Comparison of ENCODE assay signal across 10 cellular contexts in genomic region chr11:350055-350722, GRCh38. TPM values are rescaled to one million over a fixed set of nuclear protein-coding genes. Genes with fewer than 3 reads are reported as not detected.
DNase-seq lines count a peak whose midpoint lies in the region; ATAC-seq and TF ChIP-seq lines count a peak whose summit lies in the region.
"Not testable (repeated sequence)": the region's sequence is repeated elsewhere in the genome, so short reads cannot be mapped to it uniquely, and the experiment has no call there.
"Had no signal": no experiment of that assay in that cellular context is flagged by ENCODE, and none has a peak within 500 bp of the region (broad histone marks: within the 10 kb centered on the region; RNA-seq: fewer than 3 reads in every experiment).

No MANE protein-coding gene starts in this region.

- H3K9me3 ChIP-seq in BLaER1; SK-N-MC (ENCODE audit: low read depth, low read length); smooth muscle cell (replicated peaks; ENCODE audit: low read depth): not testable (repeated sequence)

- H3K4me3 ChIP-seq in BLaER1; KMS-11 (IDR thresholded peaks at IDR 0.05; ENCODE audit: insufficient read depth, low read depth, low read length); SK-N-MC; smooth muscle cell: not testable (repeated sequence)

- POLR2A ChIA-PET in activated naive CD8-positive, alpha-beta T cell treated with anti-CD3 and anti-CD28 coated beads, Interleukin-2, amount 10 ng/mL, durations not matched to agents 7 days and 5 days (lab: Charles Lee) = interaction anchor here (1.4 kb wide), 1 partner anchor 10 kb away, joined by 5 read pairs; no protein-coding TSS in a partner anchor
- POLR2A ChIA-PET in naive thymus-derived CD8-positive, alpha-beta T cell (lab: Charles Lee) = not testable (repeated sequence)

- H3K4me1 ChIP-seq in BLaER1 = peaks cover 67% of the 10 kb centered on the region
- peaks cover 14% of the 10 kb centered on the region for H3K4me1 ChIP-seq in KMS-11 (ENCODE audit: low read depth, poor library complexity, severe bottlenecking)
- peaks cover 16% of the 10 kb centered on the region for H3K4me1 ChIP-seq in foreskin keratinocyte
- peaks cover 25% of the 10 kb centered on the region for H3K4me1 ChIP-seq in smooth muscle cell (ENCODE audit: low read depth)

- not testable (repeated sequence) for H3K79me2 ChIP-seq in KMS-11 (ENCODE audit: insufficient read depth, low read depth); smooth muscle cell (ENCODE audit: low read depth)

- H3K27ac Mint-ChIP-seq in activated naive CD8-positive, alpha-beta T cell treated with anti-CD3 and anti-CD28 coated beads, Interleukin-2, amount 10 ng/mL, durations not matched to agents 7 days and 5 days = peak overlapping the region; percentile 88
- H3K27ac Mint-ChIP-seq in naive thymus-derived CD8-positive, alpha-beta T cell = peak overlapping the region; percentile 11 to 91 (median 72)

- H3F3A ChIP-seq in smooth muscle cell (ENCODE audit: low read depth) = peaks cover 23% of the 10 kb centered on the region

- H3K4me1 Mint-ChIP-seq in activated naive CD8-positive, alpha-beta T cell treated with anti-CD3 and anti-CD28 coated beads, Interleukin-2, amount 10 ng/mL, durations not matched to agents 7 days and 5 days = peaks cover 37% of the 10 kb centered on the region
- peaks cover 24 to 54% (median 49%) of the 10 kb centered on the region in 4 donors for H3K4me1 Mint-ChIP-seq in naive thymus-derived CD8-positive, alpha-beta T cell

- not testable (repeated sequence) for H3K27me3 Mint-ChIP-seq in activated naive CD8-positive, alpha-beta T cell treated with anti-CD3 and anti-CD28 coated beads, Interleukin-2, amount 10 ng/mL, durations not matched to agents 7 days and 5 days; naive thymus-derived CD8-positive, alpha-beta T cell

- H3K4me2 ChIP-seq in BLaER1 (peak overlapping the region; percentile 67), KMS-11 (peak overlapping the region; percentile 79), smooth muscle cell (peak overlapping the region; percentile 71)

- not testable (repeated sequence) for H3K36me3 ChIP-seq in BLaER1; KMS-11 (ENCODE audit: insufficient read depth); SK-N-MC (ENCODE audit: insufficient read depth, low read length); smooth muscle cell (ENCODE audit: low read depth)

- H3K27me3 ChIP-seq in BLaER1; foreskin keratinocyte; smooth muscle cell (ENCODE audit: low read depth): not testable (repeated sequence)
- peaks cover 63% of the 10 kb centered on the region for H3K27me3 ChIP-seq in KMS-11 (ENCODE audit: insufficient read depth, low read depth)

- H2AFZ ChIP-seq in KMS-11 (ENCODE audit: low read depth) (peak overlapping the region; percentile 33; the same call in 1 of the 2 replicates), smooth muscle cell (ENCODE audit: low read depth) (peak overlapping the region; percentile 84)

- H3K4me3 Mint-ChIP-seq in activated naive CD8-positive, alpha-beta T cell treated with anti-CD3 and anti-CD28 coated beads, Interleukin-2, amount 10 ng/mL, durations not matched to agents 7 days and 5 days = peak overlapping the region; percentile 75
- H3K4me3 Mint-ChIP-seq in naive thymus-derived CD8-positive, alpha-beta T cell = peak overlapping the region in 5 of 10 donors; percentile 23 to 78 (median 43)

- peak; percentile 10 for ATAC-seq in GM19463 (IDR thresholded peaks at IDR 0.05; ENCODE audit: unreplicated experiment)
- not testable (repeated sequence) for ATAC-seq in activated naive CD8-positive, alpha-beta T cell treated with anti-CD3 and anti-CD28 coated beads, Interleukin-2, amount 10 ng/mL, durations not matched to agents 7 days and 5 days (ENCODE audit: low read depth); foreskin keratinocyte; naive thymus-derived CD8-positive, alpha-beta T cell

- H3K27ac ChIP-seq in BLaER1 (peak overlapping the region; percentile 54), SK-N-MC (0 out of 2 replicates have a peak overlapping the region, but pooled peaks have one; percentile 50), foreskin keratinocyte (peak overlapping the region; percentile 24)
- H3K27ac ChIP-seq in KMS-11; smooth muscle cell (ENCODE audit: low read depth): not testable (repeated sequence)

- not testable (repeated sequence) for H3K36me3 Mint-ChIP-seq in activated naive CD8-positive, alpha-beta T cell treated with anti-CD3 and anti-CD28 coated beads, Interleukin-2, amount 10 ng/mL, durations not matched to agents 7 days and 5 days; naive thymus-derived CD8-positive, alpha-beta T cell

- TF ChIP-seq CTCF in KMS-11 (conservative IDR thresholded peaks at IDR 0.05; ENCODE audit: low read depth, low read length); foreskin keratinocyte (conservative IDR thresholded peaks at IDR 0.05); smooth muscle cell (IDR thresholded peaks at IDR 0.05; ENCODE audit: borderline replicate concordance, insufficient read depth, poor library complexity, severe bottlenecking): not testable (repeated sequence)

- H3K9me3 Mint-ChIP-seq in activated naive CD8-positive, alpha-beta T cell treated with anti-CD3 and anti-CD28 coated beads, Interleukin-2, amount 10 ng/mL, durations not matched to agents 7 days and 5 days; naive thymus-derived CD8-positive, alpha-beta T cell: not testable (repeated sequence)

- 71% methylated on average over 16 of the region's 16 CpGs for WGBS in smooth muscle cell (ENCODE audit: low lambda C conversion rate)

- H3K9ac ChIP-seq in BLaER1 = peak overlapping the region; percentile 39; the same call in 1 of the 2 replicates
- H3K9ac ChIP-seq in KMS-11; SK-N-MC (ENCODE audit: insufficient read length); smooth muscle cell (ENCODE audit: low read depth): not testable (repeated sequence)

- not testable (repeated sequence) for DNase-seq in SK-N-MC (ENCODE audit: low read depth, low spot score); activated naive CD8-positive, alpha-beta T cell treated with anti-CD3 and anti-CD28 coated beads, Interleukin-2, amount 10 ng/mL, durations not matched to agents 7 days and 5 days; foreskin keratinocyte; naive thymus-derived CD8-positive, alpha-beta T cell; smooth muscle cell (lab: John Stamatoyannopoulos, UW; ENCODE audit: unreplicated experiment)

- H4K20me1 ChIP-seq in BLaER1; KMS-11 (ENCODE audit: insufficient read depth); smooth muscle cell (ENCODE audit: low read depth): not testable (repeated sequence)

RNA-seq across cellular contexts. Expression of gene B4GALNT4, which starts 19.1 kb away (rescaled TPM):
- total RNA-seq in activated naive CD8-positive, alpha-beta T cell treated with anti-CD3 and anti-CD28 coated beads, Interleukin-2, amount 10 ng/mL, durations not matched to agents 7 days and 5 days = 1 to 10 TPM; 1.1 TPM
- 12.7 and 28.4 TPM in 2 replicates for total RNA-seq in foreskin keratinocyte
- polyA plus RNA-seq in foreskin keratinocyte = 13.6 and 37.2 TPM in 2 replicates
- under 1 TPM; 0.16 to 0.39 TPM for total RNA-seq in naive thymus-derived CD8-positive, alpha-beta T cell
- polyA plus RNA-seq in naive thymus-derived CD8-positive, alpha-beta T cell = 1 to 10 TPM in 1 of 3 donors, not detected in 2; 1.3 TPM
- 21.9 and 48.8 TPM in 2 replicates for total RNA-seq in smooth muscle cell
- 44.9 and 45.8 TPM in 2 replicates for polyA plus RNA-seq in smooth muscle cell

RNA-seq across cellular contexts. Expression of gene IFITM3, which starts 29.5 kb away (rescaled TPM):
- total RNA-seq in activated naive CD8-positive, alpha-beta T cell treated with anti-CD3 and anti-CD28 coated beads, Interleukin-2, amount 10 ng/mL, durations not matched to agents 7 days and 5 days = 100 to 1,000 TPM; 258 to 267 TPM
- total RNA-seq in foreskin keratinocyte (934 and 1,022 TPM in 2 replicates), smooth muscle cell (392 and 393 TPM in 2 replicates)
- polyA plus RNA-seq in foreskin keratinocyte (1,963 and 2,381 TPM in 2 replicates), smooth muscle cell (3,295 and 4,132 TPM in 2 replicates)
- 10 to 100 TPM; 11.3 to 11.9 TPM for total RNA-seq in naive thymus-derived CD8-positive, alpha-beta T cell
- 100 to 1,000 TPM in 2 of 3 donors, 10 to 100 TPM in 1; 45.1 to 202 (median 196) TPM for polyA plus RNA-seq in naive thymus-derived CD8-positive, alpha-beta T cell

RNA-seq across cellular contexts. Expression of gene IFITM1, which starts 36.3 kb away (rescaled TPM):
- total RNA-seq in activated naive CD8-positive, alpha-beta T cell treated with anti-CD3 and anti-CD28 coated beads, Interleukin-2, amount 10 ng/mL, durations not matched to agents 7 days and 5 days = 1,000 to 10,000 TPM; 1,182 to 1,374 TPM
- total RNA-seq in foreskin keratinocyte = 399 and 491 TPM in 2 replicates
- 615 and 795 TPM in 2 replicates for polyA plus RNA-seq in foreskin keratinocyte
- total RNA-seq in naive thymus-derived CD8-positive, alpha-beta T cell = 10 to 100 TPM; 90.0 to 91.0 TPM
- 1,000 to 10,000 TPM; 1,833 to 2,198 (median 2,135) TPM for polyA plus RNA-seq in naive thymus-derived CD8-positive, alpha-beta T cell
- total RNA-seq in smooth muscle cell = 355 TPM in 2 replicates
- polyA plus RNA-seq in smooth muscle cell = 599 and 726 TPM in 2 replicates

RNA-seq across cellular contexts. Expression of gene IFITM2, which starts 42.6 kb away (rescaled TPM):
- total RNA-seq in activated naive CD8-positive, alpha-beta T cell treated with anti-CD3 and anti-CD28 coated beads, Interleukin-2, amount 10 ng/mL, durations not matched to agents 7 days and 5 days = 1,000 to 10,000 TPM; 1,890 to 1,949 TPM
- 224 and 342 TPM in 2 replicates for total RNA-seq in foreskin keratinocyte
- 39.8 and 55.8 TPM in 2 replicates for polyA plus RNA-seq in foreskin keratinocyte
- total RNA-seq in naive thymus-derived CD8-positive, alpha-beta T cell = 100 to 1,000 TPM; 115 to 122 TPM
- 1,000 to 10,000 TPM; 2,345 to 2,732 (median 2,362) TPM for polyA plus RNA-seq in naive thymus-derived CD8-positive, alpha-beta T cell
- total RNA-seq in smooth muscle cell = 210 and 211 TPM in 2 replicates
- polyA plus RNA-seq in smooth muscle cell = 1,227 and 1,486 TPM in 2 replicates

RNA-seq across cellular contexts. Expression of gene PKP3, which starts 43.8 kb away (rescaled TPM):
- total RNA-seq in activated naive CD8-positive, alpha-beta T cell treated with anti-CD3 and anti-CD28 coated beads, Interleukin-2, amount 10 ng/mL, durations not matched to agents 7 days and 5 days = under 1 TPM; 0.30 to 0.45 TPM
- 148 and 170 TPM in 2 replicates for total RNA-seq in foreskin keratinocyte
- polyA plus RNA-seq in foreskin keratinocyte = 149 and 165 TPM in 2 replicates
- total RNA-seq in naive thymus-derived CD8-positive, alpha-beta T cell = under 1 TPM; 0.16 to 0.29 TPM
- under 1 TPM in 2 of 3 donors, not detected in 1; 0.15 to 0.47 TPM for polyA plus RNA-seq in naive thymus-derived CD8-positive, alpha-beta T cell
- 32.0 and 61.2 TPM in 2 replicates for total RNA-seq in smooth muscle cell
- polyA plus RNA-seq in smooth muscle cell = 24.6 and 69.9 TPM in 2 replicates
- total RNA-seq: activated CD4-positive, alpha-beta T cell treated with anti-CD3 and anti-CD28 coated beads, Interleukin-2, amount 10 ng/mL, durations not matched to agents 24 days and 14 days; T-helper 2 cell treated with Interferon-gamma antibody and Interleukin-4, amounts not matched to agents 100 ng/mL and 5 ng/mL, for 36 hours had no signal

Comparison
In these comparisons a context has a peak if more than half of its experiments do, and no peak if none do; other contexts are left out.
1. RNA of gene IFITM3, which starts 29.5 kb away (total RNA-seq): 934 to 1,022 TPM in foreskin keratinocyte, 392 to 393 TPM in smooth muscle cell and 258 to 267 TPM in activated naive CD8-positive, alpha-beta T cell treated with anti-CD3 and anti-CD28 coated beads, Interleukin-2, amount 10 ng/mL, durations not matched to agents 7 days and 5 days; 11.3 to 11.9 TPM in naive thymus-derived CD8-positive, alpha-beta T cell; every median in the first group is over 10 times any median in the second.
2. Peak in every context shown above with its lines, with median percentiles within 50 percentile points of each other: H3K4me2 ChIP-seq.